In genomic region chr18:74645717-74646116, GRCh38 we compare ENCODE assay signal across 18 cellular contexts.
"Had no signal": no experiment of that assay in that cellular context is flagged by ENCODE, and none has a peak within 500 bp of the region (broad histone marks: within the 10 kb centered on the region; RNA-seq: fewer than 3 reads in every experiment).

No MANE protein-coding gene starts in this region.

- H3K27me3 ChIP-seq: gastroesophageal sphincter, neural progenitor cell, ovary had no signal

- H3K27ac ChIP-seq: coronary artery, gastroesophageal sphincter, left ventricle myocardium inferior, neural progenitor cell, ovary, skin epidermis, thoracic aorta had no signal

- H3K36me3 ChIP-seq: left ventricle myocardium inferior, neural progenitor cell, ovary, thoracic aorta had no signal

- H3K9me3 ChIP-seq: gastroesophageal sphincter, left ventricle myocardium inferior, ovary, thoracic aorta had no signal

- ATAC-seq: gastroesophageal sphincter; stimulated activated naive CD8-positive, alpha-beta T cell treated with anti-CD3 and anti-CD28 coated beads, Interleukin-15, amount 100 ng/mL, for 72 hours had no signal

- H2AFZ ChIP-seq: neural progenitor cell had no signal

- H3K9ac ChIP-seq: neural progenitor cell had no signal

- FAIRE-seq: endothelial cell of umbilical vein, keratinocyte had no signal

- H3K4me2 ChIP-seq: neural progenitor cell had no signal

- H3K4me1 ChIP-seq: gastroesophageal sphincter, neural progenitor cell had no signal

- DNase-seq: activated CD4-positive, alpha-beta memory T cell treated with anti-CD3 and anti-CD28 coated beads, Interleukin-2, amount 10 ng/mL, durations not matched to agents 7 days and 5 days; activated CD4-positive, CD25-positive, alpha-beta regulatory T cell treated with anti-CD3 and anti-CD28 coated beads, Interleukin-2, amount 50 U/mL, for 72 hours; activated gamma-delta T cell treated with Interleukin-2 at 50 U/mL for 16 hours; activated naive CD8-positive, alpha-beta T cell treated with anti-CD3 and anti-CD28 coated beads for 36 hours; activated T-cell treated with anti-CD3 and anti-CD28 coated beads, Interleukin-2, amount 50 U/mL, for 48 hours; anterior cingulate cortex; effector CD4-positive, alpha-beta T cell; left ventricle myocardium inferior; ovary; stimulated activated CD4-positive, alpha-beta T cell treated with anti-CD3 and anti-CD28 coated beads, Interleukin-4, amount 100 ng/mL, for 4 hours; stimulated activated naive CD8-positive, alpha-beta T cell treated with anti-CD3 and anti-CD28 coated beads, Interleukin-15, amount 100 ng/mL, for 72 hours had no signal

- H3K4me3 ChIP-seq: coronary artery, gastroesophageal sphincter, left ventricle myocardium inferior, neural progenitor cell, ovary, skin epidermis, thoracic aorta had no signal
